ENCODE assay signal across 11 cellular contexts in genomic region chr3:194690501-194691372, GRCh38. TPM values are rescaled to one million over a fixed set of nuclear protein-coding genes. Genes with fewer than 3 reads are reported as not detected.
DNase-seq lines count a peak whose midpoint lies in the region; ATAC-seq and TF ChIP-seq lines count a peak whose summit lies in the region.
"Had no signal": no experiment of that assay in that cellular context is flagged by ENCODE, and none has a peak within 500 bp of the region (broad histone marks: within the 10 kb centered on the region; RNA-seq: fewer than 3 reads in every experiment).

No MANE protein-coding gene starts in this region.

- H2AFZ ChIP-seq in IMR-90 (replicated peaks; ENCODE audit: low read length, poor library complexity): peak overlapping the region; percentile 35

- H3K23ac ChIP-seq in IMR-90 (ENCODE audit: low read depth, low read length) (peak overlapping the region; percentile 37; the same call in 1 of the 2 replicates), mesendoderm (ENCODE audit: low read length) (no peak overlapping the region)

- H3K18ac ChIP-seq in IMR-90 (ENCODE audit: low read depth, low read length): no peak overlapping the region
- no peak overlapping the region for H3K18ac ChIP-seq in mesendoderm (ENCODE audit: low read length)

- H3K36me3 Mint-ChIP-seq in T-helper 17 cell (ENCODE audit: low read depth): no peaks in the 10 kb centered on the region

- peaks cover 20% of the 10 kb centered on the region for H3K4me1 Mint-ChIP-seq in T-helper 17 cell

- in situ Hi-C loops in IMR-90 (cut with MboI; ENCODE audit: low sequenced_read_pairs): no loop called here

- H3K79me2 ChIP-seq in mesendoderm (ENCODE audit: control insufficient read depth, insufficient read depth, low read length): no peaks in the 10 kb centered on the region

- no peak overlapping the region for H2BK5ac ChIP-seq in IMR-90 (ENCODE audit: low read depth, low read length, poor library complexity, severe bottlenecking)
- H2BK5ac ChIP-seq in mesendoderm (ENCODE audit: low read length): no peak overlapping the region

- intact Hi-C loops in IMR-90 (cut with micrococcal nuclease): no loop called here

- TF ChIP-seq CTCF in IMR-90 (conservative IDR thresholded peaks at IDR 0.05; ENCODE audit: low read depth, low read length): no peak

- H2BK120ac ChIP-seq in IMR-90 (ENCODE audit: low read depth, low read length) (peak overlapping the region; percentile 47), mesendoderm (ENCODE audit: low read depth, low read length) (no peak overlapping the region)

- no TSS peak for BruUV-seq in IMR-90 (replicated peaks; lab: Mats Ljungman, UMichigan)

- dilution Hi-C loops in IMR-90 (cut with HindIII; ENCODE audit: low sequenced_read_pairs, unreplicated experiment): no loop called here

- peak overlapping the region in 6 of 10 experiments; percentile 36 to 97 (median 70); a peak in 11 of 20 replicates for H3K4me3 ChIP-seq in BLaER1 treated with 17β-estradiol and CSF1 and Interleukin-3, amounts not matched to agents 10 nM and 100 nM
- no peak overlapping the region for H3K4me3 ChIP-seq in IMR-90 (ENCODE audit: insufficient read depth, low read depth, low read length)
- H3K4me3 ChIP-seq in mesendoderm (ENCODE audit: low read length): no peak overlapping the region

- H3K79me1 ChIP-seq in IMR-90 (ENCODE audit: low read depth in 1 of 2, low read length in 2 of 2) (peaks cover 0 to 19% of the 10 kb centered on the region in 2 experiments; a peak in 2 of 4 replicates), mesendoderm (ENCODE audit: low read length) (no peaks in the 10 kb centered on the region)

- peaks cover 53 to 76% (median 65%) of the 10 kb centered on the region in 10 experiments for H3K4me1 ChIP-seq in BLaER1 treated with 17β-estradiol and CSF1 and Interleukin-3, amounts not matched to agents 10 nM and 100 nM
- H3K4me1 ChIP-seq in IMR-90 (ENCODE audit: control insufficient read depth, insufficient read depth, low read length) (peaks cover 14% of the 10 kb centered on the region), mesendoderm (ENCODE audit: control insufficient read depth, low read depth, low read length) (no peaks in the 10 kb centered on the region)

- H2AK5ac ChIP-seq in IMR-90 (ENCODE audit: low read depth, low read length): peak overlapping the region; percentile 44; the same call in 1 of the 2 replicates
- no peak overlapping the region for H2AK5ac ChIP-seq in mesendoderm (ENCODE audit: low read length)

- TF ChIP-seq POLR2A in IMR-90 (IDR thresholded peaks at IDR 0.05; ENCODE audit: low read depth, low read length): no peak

- peak overlapping the region in 9 of 11 experiments; percentile 28 to 88 (median 78); a peak in 17 of 22 replicates for H3K27ac ChIP-seq in BLaER1 treated with 17β-estradiol and CSF1 and Interleukin-3, amounts not matched to agents 10 nM and 100 nM
- H3K27ac ChIP-seq in IMR-90 (ENCODE audit: insufficient read depth, low read length) (no peak overlapping the region; the same call in 1 of the 2 replicates), mesendoderm (ENCODE audit: low read depth, low read length) (no peak overlapping the region)

- no peaks in the 10 kb centered on the region for H3K27me3 ChIP-seq in BLaER1 treated with 17β-estradiol and CSF1 and Interleukin-3, amounts not matched to agents 10 nM and 100 nM
- H3K27me3 ChIP-seq in IMR-90 (ENCODE audit: control insufficient read depth, insufficient read depth, low read length) (peaks cover 7% of the 10 kb centered on the region), mesendoderm (ENCODE audit: insufficient read depth, low read length, poor library complexity) (peaks cover 4% of the 10 kb centered on the region)

- H3K56ac ChIP-seq in IMR-90 (ENCODE audit: extremely low read depth, insufficient read depth, low read length) (no peak overlapping the region), mesendoderm (ENCODE audit: low read length) (no peak overlapping the region)

- H2BK15ac ChIP-seq in IMR-90 (ENCODE audit: low read depth, low read length): no peak overlapping the region
- no peak overlapping the region for H2BK15ac ChIP-seq in mesendoderm (replicated peaks; ENCODE audit: low read depth)

- H3K9me1 ChIP-seq in IMR-90 (ENCODE audit: insufficient read depth, low read length): 0 out of 2 replicates have a peak, but pooled peaks cover 2% of the 10 kb centered on the region

- peak overlapping the region; percentile 47 for H3K27ac Mint-ChIP-seq in T-helper 17 cell
- H3K27ac Mint-ChIP-seq: activated T-cell treated with anti-CD3 and anti-CD28 coated beads, Interleukin-2, amount 50 U/mL, for 72 hours had no signal

- no peak overlapping the region for H3K4me3 Mint-ChIP-seq in T-helper 17 cell

- 0 out of 2 replicates have a peak overlapping the region, but pooled peaks have one; percentile 37 for H3K4ac ChIP-seq in IMR-90 (ENCODE audit: low read depth, low read length)
- no peak overlapping the region for H3K4ac ChIP-seq in mesendoderm (ENCODE audit: low read depth, low read length)

- CTCF ChIA-PET in IMR-90 (lab: Yijun Ruan, JAX): no interaction called here

- H4K20me1 ChIP-seq in BLaER1 treated with 17β-estradiol and CSF1 and Interleukin-3, amounts not matched to agents 10 nM and 100 nM: peaks cover 0 to 47% (median 39%) of the 10 kb centered on the region in 11 experiments; a peak in 18 of 22 replicates
- peaks cover 33% of the 10 kb centered on the region for H4K20me1 ChIP-seq in IMR-90 (ENCODE audit: insufficient read depth, low read length)

- peaks cover 9% of the 10 kb centered on the region for H3K27me3 Mint-ChIP-seq in T-helper 17 cell

- H3K36me3 ChIP-seq in BLaER1 treated with 17β-estradiol and CSF1 and Interleukin-3, amounts not matched to agents 10 nM and 100 nM: peaks cover 0 to 36% (median 12%) of the 10 kb centered on the region in 11 experiments; a peak in 12 of 22 replicates
- H3K36me3 ChIP-seq in IMR-90 (ENCODE audit: control insufficient read depth, insufficient read depth, low read length) (peaks cover 14% of the 10 kb centered on the region; the same call in 1 of the 2 replicates), mesendoderm (ENCODE audit: control insufficient read depth, insufficient read depth, low read length) (no peaks in the 10 kb centered on the region)

- H3K9me3 ChIP-seq in BLaER1 treated with 17β-estradiol and CSF1 and Interleukin-3, amounts not matched to agents 10 nM and 100 nM (replicated peaks in 1 of 11): peaks cover 0 to 16% (median 0%) of the 10 kb centered on the region in 11 experiments; a peak in 4 of 22 replicates
- no peaks in the 10 kb centered on the region; the same call in 1 of the 2 replicates for H3K9me3 ChIP-seq in IMR-90 (ENCODE audit: control insufficient read depth, insufficient read depth, low read length)
- H3K9me3 ChIP-seq in T-helper 17 cell (ENCODE audit: control insufficient read depth, low read length, poor library complexity, severe bottlenecking): no peaks in the 10 kb centered on the region

- no peak overlapping the region; the same call in 1 of the 2 replicates for H4K91ac ChIP-seq in IMR-90 (ENCODE audit: insufficient read depth, low read depth, low read length)

- peak overlapping the region; percentile 28 to 100 (median 98) for H3K4me2 ChIP-seq in BLaER1 treated with 17β-estradiol and CSF1 and Interleukin-3, amounts not matched to agents 10 nM and 100 nM
- H3K4me2 ChIP-seq in IMR-90 (ENCODE audit: low read depth, low read length) (no peak overlapping the region; the same call in 1 of the 2 replicates), mesendoderm (ENCODE audit: low read length) (no peak overlapping the region)

- DNase-seq in IMR-90 (peak; percentile 59), T-helper 17 cell (no peak), mesendoderm (peak; percentile 43), NOMO-1 treated with dmso at 0.1 percent for 144 hours (lab: John Stamatoyannopoulos, UW; ENCODE audit: unreplicated experiment) (no peak), NCI-H1092 treated with DMSO at 0.1 percent for 48 hours (lab: John Stamatoyannopoulos, UW) (no peak), SIG-M5 (lab: John Stamatoyannopoulos, UW) (no peak)
- no peak for DNase-seq in central memory CD4-positive, alpha-beta T cell
- DNase-seq: activated T-cell treated with anti-CD3 and anti-CD28 coated beads, Interleukin-2, amount 50 U/mL, for 72 hours; effector memory CD4-positive, alpha-beta T cell; stimulated activated CD8-positive, alpha-beta memory T cell treated with anti-CD3 and anti-CD28 coated beads, Interleukin-4, amount 100 ng/mL, for 48 hours had no signal

- H2AK9ac ChIP-seq in IMR-90 (replicated peaks; ENCODE audit: low read depth, low read length, poor library complexity): peak overlapping the region; percentile 63

- H2BK20ac ChIP-seq in IMR-90 (ENCODE audit: low read depth, low read length): no peak overlapping the region; the same call in 1 of the 2 replicates

- no peak for TF ChIP-seq RAD21 in IMR-90 (IDR thresholded peaks at IDR 0.05; ENCODE audit: low read length)

- 83% methylated on average over 1 of the region's 8 CpGs; no CpG with 5 or more reads in 1 of the 2 experiments for WGBS in IMR-90 (ENCODE audit: extremely low coverage in 2 of 2, insufficient read length in 1 of 2), 2 experiments
- WGBS in mesendoderm (ENCODE audit: extremely low coverage, insufficient coverage, low lambda C conversion rate): no CpG with 5 or more reads among the region's 8 CpGs

- H4K5ac ChIP-seq in IMR-90 (ENCODE audit: low read depth, low read length) (no peak overlapping the region; the same call in 1 of the 2 replicates), mesendoderm (ENCODE audit: low read length) (no peak overlapping the region)

- H4K8ac ChIP-seq in IMR-90 (ENCODE audit: low read depth in 2 of 2, low read length in 2 of 2): no peak overlapping the region
- no peak overlapping the region for H4K8ac ChIP-seq in mesendoderm (ENCODE audit: low read depth, low read length)

- ATAC-seq in IMR-90 (ENCODE audit: low read depth): no peak
- no peak for ATAC-seq in T-helper 17 cell
- ATAC-seq: activated T-cell treated with anti-CD3 and anti-CD28 coated beads, Interleukin-2, amount 50 U/mL, for 72 hours had no signal

- H3K9ac ChIP-seq in BLaER1 treated with 17β-estradiol and CSF1 and Interleukin-3, amounts not matched to agents 10 nM and 100 nM: peak overlapping the region in 9 of 11 experiments; percentile 12 to 93 (median 60); a peak in 17 of 22 replicates
- H3K9ac ChIP-seq in IMR-90 (ENCODE audit: low read depth, low read length): no peak overlapping the region
- no peak overlapping the region for H3K9ac ChIP-seq in mesendoderm (ENCODE audit: low read length)

- POLR2A ChIA-PET in IMR-90 (lab: Charles Lee; ENCODE audit: unreplicated experiment): no interaction called here

- H3K14ac ChIP-seq in IMR-90 (replicated peaks; ENCODE audit: low read depth, low read length): peak overlapping the region; percentile 48

RNA-seq across cellular contexts. Expression of gene FAM43A, which starts 5.1 kb away (rescaled TPM):
- 3.0 and 3.1 TPM in 2 replicates for total RNA-seq in IMR-90 (2012; rRNA removed)
- 11.2 and 11.5 TPM in 2 replicates for polyA plus RNA-seq in IMR-90 (2012; rRNA removed)
- polyA plus RNA-seq in IMR-90 (2012; cell fraction: cytosol; rRNA removed): 8.8 and 20.4 TPM in 2 replicates
- polyA plus RNA-seq in IMR-90 (2012; cell fraction: nucleus; rRNA removed; ENCODE audit: low replicate concordance): 30.0 and 63.1 TPM in 2 replicates
- total RNA-seq in T-helper 17 cell: 1 to 10 TPM; 2.9 to 5.5 TPM
- polyA plus RNA-seq in mesendoderm (2013, experiment 1 of 2): 6.2 TPM
- polyA plus RNA-seq in mesendoderm (2013, experiment 2 of 2): 5.9 TPM

RNA-seq across cellular contexts. Expression of gene LSG1, which starts 18.7 kb away (rescaled TPM):
- 45.2 and 46.7 TPM in 2 replicates for total RNA-seq in IMR-90 (2012; rRNA removed)
- 25.2 and 26.8 TPM in 2 replicates for polyA plus RNA-seq in IMR-90 (2012; rRNA removed)
- polyA plus RNA-seq in IMR-90 (2012; cell fraction: cytosol; rRNA removed): 4.7 and 9.8 TPM in 2 replicates
- polyA plus RNA-seq in IMR-90 (2012; cell fraction: nucleus; rRNA removed; ENCODE audit: low replicate concordance): 14.1 and 59.8 TPM in 2 replicates
- 10 to 100 TPM; 42.0 to 52.6 TPM for total RNA-seq in T-helper 17 cell
- 40.6 TPM for polyA plus RNA-seq in mesendoderm (2013, experiment 1 of 2)
- polyA plus RNA-seq in mesendoderm (2013, experiment 2 of 2): 42.2 TPM

RNA-seq across cellular contexts. Expression of gene TMEM44, which starts 57.5 kb away (rescaled TPM):
- total RNA-seq in IMR-90 (2012; rRNA removed) (7.8 and 9.7 TPM in 2 replicates), T-helper 17 cell (under 1 TPM; 0.87 to 0.94 TPM)
- polyA plus RNA-seq in IMR-90 (2012; rRNA removed): 22.4 and 24.2 TPM in 2 replicates
- polyA plus RNA-seq in IMR-90 (2012; cell fraction: cytosol; rRNA removed): 13.9 and 18.1 TPM in 2 replicates
- 104 and 111 TPM in 2 replicates for polyA plus RNA-seq in IMR-90 (2012; cell fraction: nucleus; rRNA removed; ENCODE audit: low replicate concordance)
- 5.0 TPM for polyA plus RNA-seq in mesendoderm (2013, experiment 1 of 2)
- polyA plus RNA-seq in mesendoderm (2013, experiment 2 of 2): 5.0 TPM

Comparison
In these comparisons a context has a peak if more than half of its experiments do, and no peak if none do; other contexts are left out.
1. H3K27ac ChIP-seq: peak in BLaER1 treated with 17β-estradiol and CSF1 and Interleukin-3, amounts not matched to agents 10 nM and 100 nM (9 of 11); none in IMR-90 (single experiment) and mesendoderm (single experiment).
2. H3K4me2 ChIP-seq: peak in BLaER1 treated with 17β-estradiol and CSF1 and Interleukin-3, amounts not matched to agents 10 nM and 100 nM (11 of 11); none in IMR-90 (single experiment) and mesendoderm (single experiment).
3. H3K4me3 ChIP-seq: peak in BLaER1 treated with 17β-estradiol and CSF1 and Interleukin-3, amounts not matched to agents 10 nM and 100 nM (6 of 10); none in IMR-90 (single experiment) and mesendoderm (single experiment).
4. H3K9ac ChIP-seq: peak in BLaER1 treated with 17β-estradiol and CSF1 and Interleukin-3, amounts not matched to agents 10 nM and 100 nM (9 of 11); none in IMR-90 (single experiment) and mesendoderm (single experiment).
5. DNase-seq: peak in IMR-90 (single experiment) and mesendoderm (single experiment); none in T-helper 17 cell (0 of 3), NOMO-1 treated with dmso at 0.1 percent for 144 hours (single experiment), NCI-H1092 treated with DMSO at 0.1 percent for 48 hours (single experiment), central memory CD4-positive, alpha-beta T cell (single experiment) and SIG-M5 (single experiment).